7 cellular contexts compared by ENCODE assay signal in genomic region chr2:55232863-55233657, GRCh38.
A peak's percentile ranks its signal among the peaks of the same experiment; 100 is the strongest.
DNase-seq lines count a peak whose midpoint lies in the region; ATAC-seq and TF ChIP-seq lines count a peak whose summit lies in the region.

No MANE protein-coding gene starts in this region.

- H3K4me3 ChIP-seq in iPS-20b (ENCODE audit: low read length), result peak overlapping the region; percentile 96

- peak overlapping the region; percentile 100 for H3K9ac ChIP-seq in iPS-20b (ENCODE audit: low read depth, low read length)

- peak overlapping the region; percentile 100 for H3K27ac ChIP-seq in iPS-20b (ENCODE audit: low read length)

- H3K27me3 ChIP-seq in iPS-20b (ENCODE audit: insufficient read depth, low read length), result no peaks in the 10 kb centered on the region

- TF ChIP-seq POLR2A in GM18505 (IDR thresholded peaks at IDR 0.05; ENCODE audit: borderline replicate concordance, extremely low read depth, insufficient read depth, insufficient read length), result no peak

- peaks cover 48% of the 10 kb centered on the region for H3K36me3 ChIP-seq in iPS-20b (ENCODE audit: insufficient read depth, low read depth, low read length)

- DNase-seq in SW480 (ENCODE audit: low spot score) (peak; percentile 22), astrocyte of the hippocampus (ENCODE audit: low read depth, low spot score) (peak; percentile 69)
- peak; percentile 15 to 29 for DNase-seq in stimulated activated CD4-positive, alpha-beta T cell treated with anti-CD3 and anti-CD28 coated beads, Interleukin-15, amount 100 ng/mL, for 1 hour (ENCODE audit: low read depth in 1 of 2, low spot score in 1 of 2)

- ATAC-seq in GM18517 (IDR thresholded peaks at IDR 0.05; ENCODE audit: unreplicated experiment) (peak; percentile 25), HG03045 (IDR thresholded peaks at IDR 0.05; ENCODE audit: unreplicated experiment) (peak; percentile 34), GM18505 (IDR thresholded peaks at IDR 0.05; ENCODE audit: unreplicated experiment) (no peak)

- H3K4me1 ChIP-seq in iPS-20b (ENCODE audit: insufficient read depth, low read length), result peaks cover 3% of the 10 kb centered on the region; the same call in 1 of the 2 replicates

- no peaks in the 10 kb centered on the region for H3K9me3 ChIP-seq in iPS-20b (ENCODE audit: insufficient read depth, low read depth, low read length)
